11 cellular contexts compared by ENCODE assay signal in genomic region chr5:2756211-2756746, GRCh38. TPM values are rescaled to one million over a fixed set of nuclear protein-coding genes. Genes with fewer than 3 reads are reported as not detected.
A peak's percentile ranks its signal among the peaks of the same experiment; 100 is the strongest.
DNase-seq lines count a peak whose midpoint lies in the region; ATAC-seq, FAIRE-seq and TF ChIP-seq lines count a peak whose summit lies in the region.
"Had no signal": no experiment of that assay in that cellular context is flagged by ENCODE, and none has a peak within 500 bp of the region (broad histone marks: within the 10 kb centered on the region; RNA-seq: fewer than 3 reads in every experiment).

No MANE protein-coding gene starts in this region.

- 1 to 3% (median 1%) methylated on average over 43 of the region's 43 CpGs for WGBS in stomach, 5 donors

- H4K20me1 ChIP-seq in keratinocyte (ENCODE audit: control insufficient read depth, extremely low read depth, insufficient read depth, low read length): no peaks in the 10 kb centered on the region

- peaks cover under 1% of the 10 kb centered on the region for H3K79me2 ChIP-seq in keratinocyte (ENCODE audit: control insufficient read depth, insufficient read depth, low read length)

- no peak for TF ChIP-seq POLR2A in stomach (IDR thresholded peaks at IDR 0.05)

- intact Hi-C loops in ascending aorta (cut with DNase I) (no loop called here), stomach (cut with DNase I; ENCODE audit: low total_unique reads) (no loop called here)

- no peak for TF ChIP-seq CTCF in ascending aorta (IDR thresholded peaks at IDR 0.05)
- no peak for TF ChIP-seq CTCF in keratinocyte (optimal IDR thresholded peaks at IDR 0.05 in 1 of 3, IDR thresholded peaks at IDR 0.05 in 1 of 3, conservative IDR thresholded peaks at IDR 0.05 in 1 of 3; ENCODE audit: extremely low read depth in 1 of 3, insufficient read depth in 2 of 3, low read length in 3 of 3)
- TF ChIP-seq CTCF in stomach (IDR thresholded peaks at IDR 0.05): no peak

- H3K27ac Mint-ChIP-seq in T-helper 2 cell treated with Interferon-gamma antibody and Interleukin-4, amounts not matched to agents 5 μg/mL and 100 μg/mL, for 36 hours: peak overlapping the region; percentile 39

- no peaks in the 10 kb centered on the region for H3K9me1 ChIP-seq in keratinocyte (ENCODE audit: control insufficient read depth, extremely low read depth, insufficient read depth, low read length)

- peak overlapping the region; percentile 35 for H2AFZ ChIP-seq in keratinocyte (ENCODE audit: control insufficient read depth, low read length)

- H3K4me1 Mint-ChIP-seq in T-helper 2 cell treated with Interferon-gamma antibody and Interleukin-4, amounts not matched to agents 5 μg/mL and 100 μg/mL, for 36 hours (ENCODE audit: low read depth): peaks cover 2% of the 10 kb centered on the region

- no peaks in the 10 kb centered on the region for H3K36me3 Mint-ChIP-seq in T-helper 2 cell treated with Interferon-gamma antibody and Interleukin-4, amounts not matched to agents 5 μg/mL and 100 μg/mL, for 36 hours (ENCODE audit: low read depth)

- dilution Hi-C loops in keratinocyte (cut with MboI; ENCODE audit: extremely low pct_ligation_motif_present, low sequenced_read_pairs): no loop called here

- peaks cover 8% of the 10 kb centered on the region for H3K27me3 ChIP-seq in ascending aorta
- peaks cover 4% of the 10 kb centered on the region for H3K27me3 ChIP-seq in keratinocyte (ENCODE audit: control insufficient read depth, extremely low read depth, insufficient read depth, low read length)
- H3K27me3 ChIP-seq in stomach: peaks cover 21 to 93% (median 61%) of the 10 kb centered on the region in 3 donors

- no peak for ATAC-seq in GM19455 (IDR thresholded peaks at IDR 0.05; ENCODE audit: unreplicated experiment)
- ATAC-seq: right lobe of liver had no signal

- H3K9ac ChIP-seq in keratinocyte (ENCODE audit: control insufficient read depth, extremely low read depth, insufficient read depth, low read length): peak overlapping the region; percentile 50

- peak overlapping the region; percentile 62 for H3K4me2 ChIP-seq in keratinocyte (ENCODE audit: control insufficient read depth, extremely low read depth, insufficient read depth, low read depth, low read length)

- no peak for DNase-seq in T-helper 2 cell treated with Interferon-gamma antibody and Interleukin-4, amounts not matched to agents 5 μg/mL and 100 μg/mL, for 36 hours (ENCODE audit: low spot score)
- DNase-seq in T-helper 2 cell (no peak), ascending aorta (ENCODE audit: low spot score in 2 of 2) (no peak), keratinocyte (ENCODE audit: low read depth, low spot score) (no peak), stomach (peak; percentile 57), NCI-H748 (lab: John Stamatoyannopoulos, UW; ENCODE audit: unreplicated experiment) (no peak), globus pallidus (ENCODE audit: low spot score) (no peak)
- DNase-seq: AML-193, right lobe of liver had no signal

- H3K4me3 Mint-ChIP-seq in T-helper 2 cell treated with Interferon-gamma antibody and Interleukin-4, amounts not matched to agents 5 μg/mL and 100 μg/mL, for 36 hours: no peak overlapping the region

- H3K9me3 Mint-ChIP-seq in T-helper 2 cell treated with Interferon-gamma antibody and Interleukin-4, amounts not matched to agents 5 μg/mL and 100 μg/mL, for 36 hours: no peaks in the 10 kb centered on the region

- H3K36me3 ChIP-seq in ascending aorta (no peaks in the 10 kb centered on the region), keratinocyte (ENCODE audit: control insufficient read depth in 2 of 2, extremely low read depth in 1 of 2, insufficient read depth in 2 of 2, low read length in 2 of 2) (no peaks in the 10 kb centered on the region), stomach (no peaks in the 10 kb centered on the region)
- H3K36me3 ChIP-seq: right lobe of liver had no signal

- no peaks in the 10 kb centered on the region for H3K9me3 ChIP-seq in ascending aorta
- H3K9me3 ChIP-seq in keratinocyte (ENCODE audit: control insufficient read depth, low read depth, low read length): no peaks in the 10 kb centered on the region
- no peaks in the 10 kb centered on the region for H3K9me3 ChIP-seq in stomach
- H3K9me3 ChIP-seq: right lobe of liver had no signal

- H3K27me3 Mint-ChIP-seq in T-helper 2 cell treated with Interferon-gamma antibody and Interleukin-4, amounts not matched to agents 5 μg/mL and 100 μg/mL, for 36 hours (ENCODE audit: low read depth): peaks cover 54% of the 10 kb centered on the region

- TF ChIP-seq EP300 in stomach (IDR thresholded peaks at IDR 0.05): no peak

- H3K4me1 ChIP-seq in ascending aorta (no peaks in the 10 kb centered on the region), keratinocyte (ENCODE audit: control insufficient read depth, extremely low read depth, insufficient read depth, low read length) (peaks cover 32% of the 10 kb centered on the region), stomach (peaks cover 23 to 58% (median 43%) of the 10 kb centered on the region in 4 donors)

- H3K4me3 ChIP-seq in ascending aorta: peak overlapping the region; percentile 40 to 50
- H3K4me3 ChIP-seq in keratinocyte (ENCODE audit: control insufficient read depth in 2 of 3, extremely low read depth in 1 of 3, insufficient read depth in 2 of 3, low read depth in 1 of 3, low read length in 3 of 3): peak overlapping the region; percentile 3 to 47 (median 39)
- H3K4me3 ChIP-seq in stomach: peak overlapping the region; percentile 45 to 68 (median 50)
- H3K4me3 ChIP-seq: right lobe of liver, SK-N-MC had no signal

- FAIRE-seq in keratinocyte (lab: Jason Lieb, UNC): no peak

- H3K27ac ChIP-seq in ascending aorta (no peak overlapping the region), keratinocyte (ENCODE audit: control insufficient read depth, insufficient read depth, low read length) (no peak overlapping the region), stomach (peak overlapping the region; percentile 38 to 63 (median 55))
- H3K27ac ChIP-seq: right lobe of liver had no signal

RNA-seq across cellular contexts. Expression of gene IRX2, which starts 4.8 kb away (rescaled TPM):
- total RNA-seq in ascending aorta: not detected
- polyA plus RNA-seq in keratinocyte: 13.8 to 27.1 TPM (median 23.7 TPM) in 3 replicates
- 13.7 TPM for polyA plus RNA-seq in keratinocyte (2011; ENCODE audit: low read depth)
- 11.5 and 13.5 TPM in 2 replicates for polyA plus RNA-seq in keratinocyte (2011; cell fraction: cytosol; rRNA removed)
- 32.7 and 36.3 TPM in 2 replicates for polyA plus RNA-seq in keratinocyte (2011; cell fraction: nucleus; rRNA removed)
- polyA plus RNA-seq in keratinocyte (2012; ENCODE audit: low replicate concordance): 18.6 and 19.4 TPM in 2 replicates
- 3.7 to 10.1 TPM (median 4.5 TPM) in 3 replicates for polyA minus RNA-seq in keratinocyte
- 20.5 TPM for polyA minus RNA-seq in keratinocyte (2011; cell fraction: cytosol; rRNA and poly(A)+ RNA removed)
- 15.2 and 17.0 TPM in 2 replicates for polyA minus RNA-seq in keratinocyte (2011; cell fraction: nucleus; rRNA and poly(A)+ RNA removed)
- total RNA-seq in stomach: 100 to 1,000 TPM in 1 of 5 donors, 10 to 100 TPM in 2, 1 to 10 TPM in 1, not detected in 1; 7.0 to 143 (median 40.7) TPM
- polyA plus RNA-seq in stomach: 1 to 10 TPM; 7.0 to 8.6 (median 8.2) TPM
- total RNA-seq: right lobe of liver had no signal

Comparison
In these comparisons a context has a peak if more than half of its experiments do, and no peak if none do; other contexts are left out.
1. H3K27ac ChIP-seq: peak in stomach (5 of 5); none in ascending aorta (0 of 2) and keratinocyte (single experiment).
2. Peak in every context shown above with its lines, with median percentiles within 50 percentile points of each other: H3K4me3 ChIP-seq.